ENCODE assay signal across 8 cellular contexts in the genomic region with DNA sequence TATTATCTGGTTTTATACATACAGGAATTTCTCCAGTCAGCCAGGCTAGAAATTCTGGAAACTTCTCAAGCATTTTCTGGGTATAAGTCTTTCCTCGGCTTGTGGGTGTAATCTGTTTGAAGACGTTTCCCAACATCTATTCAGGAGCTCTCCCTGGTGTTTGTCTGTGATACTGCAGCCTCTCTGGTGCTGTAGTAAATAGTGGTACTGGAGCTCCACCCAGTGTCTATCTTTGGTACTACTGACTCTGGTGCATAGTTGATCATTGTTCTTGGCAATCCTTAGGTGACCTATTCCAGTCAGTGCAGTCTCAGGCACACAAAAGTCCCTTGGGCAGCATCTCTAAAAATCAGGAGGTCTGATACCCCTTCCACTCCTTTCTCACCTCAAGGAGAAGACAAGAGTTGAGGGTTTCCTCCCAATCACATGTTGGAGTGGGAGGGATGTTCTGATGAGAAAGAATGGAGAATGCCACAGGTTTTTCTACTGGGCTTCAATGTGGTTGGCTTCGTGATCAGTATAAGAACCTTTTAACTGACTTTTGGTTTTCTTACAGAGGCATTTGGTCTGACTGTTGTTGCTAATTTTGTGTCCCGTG.
DNase-seq lines count a peak whose midpoint lies in the region; ATAC-seq and TF ChIP-seq lines count a peak whose summit lies in the region.

No MANE protein-coding gene starts in this region.

- H3K79me2 ChIP-seq in PC-3 (ENCODE audit: low read length) (no peaks in the 10 kb centered on the region), neural progenitor cell (ENCODE audit: low read depth) (no peaks in the 10 kb centered on the region)

- TF ChIP-seq EP300 in suprapubic skin (IDR thresholded peaks at IDR 0.05) = no peak

- H3K27me3 Mint-ChIP-seq in neural progenitor cell (ENCODE audit: insufficient read depth, low read depth) = peaks cover 3% of the 10 kb centered on the region

- H3K9me3 ChIP-seq in PC-3 (ENCODE audit: low read length) (0 out of 2 replicates have a peak, but pooled peaks cover 8% of the 10 kb centered on the region), neural progenitor cell (ENCODE audit: low read depth) (peaks cover 11% of the 10 kb centered on the region), suprapubic skin (no peaks in the 10 kb centered on the region)

- intact Hi-C loops in PC-3 (cut with micrococcal nuclease) = loop anchor here (1.0 to 5.0 kb wide), 5 partner anchors 20 to 642 kb away; a partner anchor contains a TSS

- H3K9ac ChIP-seq in PC-3 (ENCODE audit: low read length) (no peak overlapping the region), neural progenitor cell (no peak overlapping the region)

- DNase-seq in DMS53 treated with DMSO at 0.1 percent for 48 hours (lab: John Stamatoyannopoulos, UW; ENCODE audit: unreplicated experiment) = peak; percentile 64
- peak; percentile 91 for DNase-seq in Jurkat, Clone E6-1 (ENCODE audit: low read depth, low spot score)
- peak; percentile 90 for DNase-seq in PC-3
- peak; percentile 65 for DNase-seq in activated T-cell treated with anti-CD3 and anti-CD28 coated beads for 48 hours (ENCODE audit: low read depth)
- peak; percentile 86 for DNase-seq in fibroblast of gingiva (ENCODE audit: low read depth)
- DNase-seq in neural progenitor cell (ENCODE audit: low spot score) = peak; percentile 90
- peak; percentile 84 to 86 for DNase-seq in suprapubic skin (ENCODE audit: low spot score in 2 of 2)

- H4K20me1 ChIP-seq in PC-3 (ENCODE audit: low read length) = no peaks in the 10 kb centered on the region
- no peaks in the 10 kb centered on the region for H4K20me1 ChIP-seq in neural progenitor cell (ENCODE audit: low read depth)

- H3K4me3 Mint-ChIP-seq in neural progenitor cell = no peak overlapping the region

- CTCF ChIA-PET in PC-3 (lab: Charles Lee) = interaction anchor here (0.5 to 1.1 kb wide), 5 partner anchors 172 to 748 kb away, joined by 3 to 5 read pairs (median 3); no protein-coding TSS in a partner anchor

- peak; percentile 98 for ATAC-seq in GM21529 (IDR thresholded peaks at IDR 0.05; ENCODE audit: unreplicated experiment)
- ATAC-seq in PC-3 = peak; percentile 76

- 37% methylated on average over 4 of the region's 4 CpGs for WGBS in suprapubic skin

- H3K4me1 Mint-ChIP-seq in neural progenitor cell = peaks cover 4% of the 10 kb centered on the region

- H3K36me3 Mint-ChIP-seq in neural progenitor cell = no peaks in the 10 kb centered on the region

- BruUV-seq in PC-3 (replicated peaks; lab: Mats Ljungman, UMichigan) = no TSS peak

- no peaks in the 10 kb centered on the region for H3K9me2 ChIP-seq in PC-3 (replicated peaks; ENCODE audit: low read length)

- POLR2A ChIA-PET in PC-3 (lab: Charles Lee; ENCODE audit: unreplicated experiment) = no interaction called here

- 0 out of 2 replicates have a peak overlapping the region, but pooled peaks have one; percentile 37 for H2AFZ ChIP-seq in PC-3 (ENCODE audit: low read length)
- no peak overlapping the region for H2AFZ ChIP-seq in neural progenitor cell (replicated peaks)

- no peak overlapping the region for H3K4me2 ChIP-seq in PC-3 (ENCODE audit: low read length)
- H3K4me2 ChIP-seq in neural progenitor cell = no peak overlapping the region

- H3K9me3 Mint-ChIP-seq in neural progenitor cell = peaks cover 15% of the 10 kb centered on the region

- no peak for TF ChIP-seq POLR2A in suprapubic skin (IDR thresholded peaks at IDR 0.05)

- no peaks in the 10 kb centered on the region for H3K36me3 ChIP-seq in PC-3 (ENCODE audit: low read depth, low read length)
- no peaks in the 10 kb centered on the region for H3K36me3 ChIP-seq in neural progenitor cell
- no peaks in the 10 kb centered on the region for H3K36me3 ChIP-seq in suprapubic skin

- H3K27ac Mint-ChIP-seq in neural progenitor cell = no peak overlapping the region

- no peak overlapping the region for H3K4me3 ChIP-seq in Jurkat, Clone E6-1 (ENCODE audit: low read length)
- H3K4me3 ChIP-seq in PC-3 (ENCODE audit: low read length) = no peak overlapping the region
- no peak overlapping the region for H3K4me3 ChIP-seq in neural progenitor cell
- no peak overlapping the region for H3K4me3 ChIP-seq in suprapubic skin

- no peak overlapping the region for H3K27ac ChIP-seq in PC-3 (ENCODE audit: low read length)
- H3K27ac ChIP-seq in neural progenitor cell = no peak overlapping the region
- no peak overlapping the region for H3K27ac ChIP-seq in suprapubic skin

- H3F3A ChIP-seq in PC-3 (ENCODE audit: low read length, unreplicated experiment) (no peaks in the 10 kb centered on the region), neural progenitor cell (ENCODE audit: low read depth) (no peaks in the 10 kb centered on the region)

- H3K4me1 ChIP-seq in PC-3 (ENCODE audit: insufficient read depth, low read length) (0 out of 2 replicates have a peak, but pooled peaks cover 3% of the 10 kb centered on the region), neural progenitor cell (no peaks in the 10 kb centered on the region), suprapubic skin (no peaks in the 10 kb centered on the region)

- H3K27me3 ChIP-seq in PC-3 (ENCODE audit: low read length) (no peaks in the 10 kb centered on the region), neural progenitor cell (no peaks in the 10 kb centered on the region), suprapubic skin (no peaks in the 10 kb centered on the region)

- peak; percentile 98 for TF ChIP-seq CTCF in PC-3 (conservative IDR thresholded peaks at IDR 0.05; ENCODE audit: low read depth, low read length)
- TF ChIP-seq CTCF in neural progenitor cell (IDR thresholded peaks at IDR 0.05) = peak; percentile 100
- TF ChIP-seq CTCF in suprapubic skin (IDR thresholded peaks at IDR 0.05) = peak; percentile 96 to 100
